ENCODE assay signal across 1 cellular context in the genomic region with DNA sequence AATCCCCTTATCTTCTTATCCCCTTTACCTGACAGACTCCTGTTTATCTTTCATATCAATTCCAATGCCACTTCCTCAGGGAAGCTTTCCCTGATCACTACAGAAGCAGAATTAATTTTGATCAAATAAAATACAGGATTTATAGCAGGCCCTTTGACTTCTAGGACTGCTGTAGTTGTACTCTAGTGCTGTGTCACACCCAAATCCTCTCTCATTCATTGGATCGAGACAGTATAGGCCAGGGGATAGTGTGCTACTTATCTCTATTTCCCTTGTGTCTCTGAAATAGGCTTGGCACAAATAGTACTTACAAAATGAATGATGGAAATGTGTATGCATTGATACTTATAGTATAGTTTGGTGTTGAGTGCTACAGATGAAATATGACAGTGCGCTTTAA.
TF ChIP-seq lines count a peak whose summit lies in the region.

No MANE protein-coding gene starts in this region.

TF ChIP-seq in WTC11, 78 proteins besides CTCF, POLR2A, EP300 and RAD21 (continued from another document):
- TF ChIP-seq ZBTB43 (CRISPR knock-in tag; IDR thresholded peaks at IDR 0.05) (no peak), NFYB (CRISPR knock-in tag; conservative IDR thresholded peaks at IDR 0.05; ENCODE audit: low read depth) (no peak), USF2 (CRISPR knock-in tag; IDR thresholded peaks at IDR 0.05) (no peak), ZNF138 (CRISPR knock-in tag; conservative IDR thresholded peaks at IDR 0.05) (no peak), AFF4 (CRISPR knock-in tag; IDR thresholded peaks at IDR 0.05; ENCODE audit: borderline replicate concordance) (no peak), ZNF219 (CRISPR knock-in tag; IDR thresholded peaks at IDR 0.05; ENCODE audit: borderline replicate concordance) (no peak)
